2 cellular contexts compared by ENCODE assay signal in genomic region chr1:202575906-202576653, GRCh38.
TF ChIP-seq lines count a peak whose summit lies in the region.

No MANE protein-coding gene starts in this region.

TF ChIP-seq in HepG2, 621 proteins besides CTCF, POLR2A, EP300 and RAD21 (continued from another document):
- TF ChIP-seq ARNTL (CRISPR knock-in tag; IDR thresholded peaks at IDR 0.05) (no peak), ZNF18 (CRISPR knock-in tag; IDR thresholded peaks at IDR 0.05; ENCODE audit: insufficient replicate concordance) (no peak), TOE1 (CRISPR knock-in tag; IDR thresholded peaks at IDR 0.05) (no peak), HMGA1 (CRISPR knock-in tag; conservative IDR thresholded peaks at IDR 0.05) (no peak), KLF11 (CRISPR knock-in tag; IDR thresholded peaks at IDR 0.05) (no peak), ZKSCAN1 (IDR thresholded peaks at IDR 0.05; ENCODE audit: low read length) (no peak), DRAP1 (CRISPR knock-in tag; IDR thresholded peaks at IDR 0.05) (no peak)

TF ChIP-seq in endothelial cell of umbilical vein, 7 proteins besides CTCF, POLR2A, EP300 and RAD21 (continued from another document):
- no peak for TF ChIP-seq EZH2 (IDR thresholded peaks at IDR 0.05; ENCODE audit: borderline replicate concordance, low read depth, low read length, severe bottlenecking)
